1 cellular context compared by ENCODE assay signal in genomic region chr20:9071976-9072726, GRCh38.
TF ChIP-seq lines count a peak whose summit lies in the region.

No MANE protein-coding gene starts in this region.

TF ChIP-seq in H1, 55 proteins besides CTCF, POLR2A, EP300 and RAD21:
- TF ChIP-seq CTBP2 (IDR thresholded peaks at IDR 0.05; ENCODE audit: borderline replicate concordance, insufficient read depth, insufficient read length, low read length) (no peak), YY1 (IDR thresholded peaks at IDR 0.05; ENCODE audit: low read depth, low read length) (no peak), CHD7 (IDR thresholded peaks at IDR 0.05; ENCODE audit: insufficient replicate concordance, low read length) (no peak), SP1 (IDR thresholded peaks at IDR 0.05; ENCODE audit: low read depth, low read length) (no peak)
TF ChIP-seq in H1: peak in this region for 0.
